22 cellular contexts compared by ENCODE assay signal in the genomic region with DNA sequence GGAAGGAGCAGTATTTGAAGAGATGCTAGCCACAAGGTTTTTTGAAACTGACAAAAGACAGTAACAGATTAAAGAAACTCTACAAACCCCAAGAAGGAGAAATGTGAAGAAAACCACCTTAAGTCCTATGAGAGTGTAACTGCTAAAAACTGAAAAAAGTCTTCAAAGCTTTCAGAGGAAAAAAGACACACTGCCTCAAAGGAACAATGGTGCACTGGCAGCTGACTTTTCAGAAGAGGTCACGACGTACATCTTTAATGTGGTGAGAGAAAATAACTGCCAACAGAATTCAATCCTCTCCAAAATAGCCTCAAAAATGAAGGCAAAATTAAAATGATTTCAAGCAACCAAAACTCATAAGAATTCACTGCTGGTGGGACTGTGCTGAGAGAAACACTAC.
"Had no signal": no experiment of that assay in that cellular context is flagged by ENCODE, and none has a peak within 500 bp of the region (broad histone marks: within the 10 kb centered on the region; RNA-seq: fewer than 3 reads in every experiment).

No MANE protein-coding gene starts in this region.

- H3K27ac Mint-ChIP-seq: activated naive CD4-positive, alpha-beta T cell treated with anti-CD3 and anti-CD28 coated beads for 36 hours; activated T-cell treated with anti-CD3 and anti-CD28 coated beads, Interleukin-2, amount 50 U/mL, for 24 hours; nephron; stimulated activated naive B cell treated with anti-CD40 and anti-IgM and Interleukin-4, amounts not matched to agents 10 μg/mL and 1 μg/mL and 100 μg/mL, for 72 hours; T-helper 17 cell; WTC11 had no signal

- ATAC-seq: gastroesophageal sphincter; left ventricle myocardium superior; mucosa of descending colon; right cardiac atrium; stimulated activated naive B cell treated with anti-CD40 and anti-IgM and Interleukin-4, amounts not matched to agents 10 μg/mL and 1 μg/mL and 100 μg/mL, for 72 hours; T-helper 17 cell; WTC11 had no signal

- H3K4me3 ChIP-seq: breast epithelium, gastroesophageal sphincter, hepatocyte, mucosa of descending colon, suprapubic skin, tibial nerve had no signal

- H3K36me3 Mint-ChIP-seq: stimulated activated naive B cell treated with anti-CD40 and anti-IgM and Interleukin-4, amounts not matched to agents 10 μg/mL and 1 μg/mL and 100 μg/mL, for 72 hours; WTC11 had no signal

- H3K27ac ChIP-seq: breast epithelium, gastroesophageal sphincter, hepatocyte, suprapubic skin, tibial nerve had no signal

- H3K27me3 Mint-ChIP-seq: stimulated activated naive B cell treated with anti-CD40 and anti-IgM and Interleukin-4, amounts not matched to agents 10 μg/mL and 1 μg/mL and 100 μg/mL, for 72 hours had no signal

- H3K4me1 Mint-ChIP-seq: nephron; stimulated activated naive B cell treated with anti-CD40 and anti-IgM and Interleukin-4, amounts not matched to agents 10 μg/mL and 1 μg/mL and 100 μg/mL, for 72 hours; T-helper 17 cell had no signal

- H3K4me3 Mint-ChIP-seq: activated naive CD4-positive, alpha-beta T cell treated with anti-CD3 and anti-CD28 coated beads for 36 hours; activated T-cell treated with anti-CD3 and anti-CD28 coated beads, Interleukin-2, amount 50 U/mL, for 24 hours; nephron; stimulated activated naive B cell treated with anti-CD40 and anti-IgM and Interleukin-4, amounts not matched to agents 10 μg/mL and 1 μg/mL and 100 μg/mL, for 72 hours; T-helper 17 cell; WTC11 had no signal

- H3K4me2 ChIP-seq: hepatocyte had no signal

- H3K9me3 ChIP-seq: gastroesophageal sphincter, mucosa of descending colon, suprapubic skin had no signal

- DNase-seq: activated CD4-positive, alpha-beta T cell treated with anti-CD3 and anti-CD28 coated beads for 1 hour; activated CD4-positive, alpha-beta T cell treated with anti-CD3 and anti-CD28 coated beads, Interleukin-2, amount 50 U/mL, for 4 hours; activated CD8-positive, alpha-beta memory T cell treated with anti-CD3 and anti-CD28 coated beads, Interleukin-2, amount 50 U/mL, for 48 hours; activated effector memory CD4-positive, alpha-beta T cell treated with Interleukin-2 at 50 U/mL for 16 hours; activated naive CD4-positive, alpha-beta T cell treated with anti-CD3 and anti-CD28 coated beads for 36 hours; central memory CD4-positive, alpha-beta T cell; islet precursor cell; left ventricle myocardium superior; mucosa of descending colon; posterior cingulate gyrus; right cardiac atrium; stimulated activated CD4-positive, alpha-beta T cell treated with anti-CD3 and anti-CD28 coated beads, Interleukin-15, amount 100 ng/mL, for 24 hours; stimulated activated naive B cell treated with anti-CD40 and anti-IgM and Interleukin-4, amounts not matched to agents 10 μg/mL and 1 μg/mL and 100 μg/mL, for 72 hours; T-helper 17 cell had no signal

- H3K4me1 ChIP-seq: breast epithelium, suprapubic skin, tibial nerve had no signal

- H3K36me3 ChIP-seq: breast epithelium, suprapubic skin, tibial nerve had no signal

- H3K79me2 ChIP-seq: hepatocyte had no signal

- H2AFZ ChIP-seq: hepatocyte had no signal

- H3K27me3 ChIP-seq: breast epithelium, gastroesophageal sphincter, hepatocyte, suprapubic skin, tibial nerve had no signal
